19 cellular contexts compared by ENCODE assay signal in genomic region chr17:59190806-59191205, GRCh38. TPM values are rescaled to one million over a fixed set of nuclear protein-coding genes. Genes with fewer than 3 reads are reported as not detected.
A peak's percentile ranks its signal among the peaks of the same experiment; 100 is the strongest.
DNase-seq lines count a peak whose midpoint lies in the region; ATAC-seq and TF ChIP-seq lines count a peak whose summit lies in the region.
"Had no signal": no experiment of that assay in that cellular context is flagged by ENCODE, and none has a peak within 500 bp of the region (broad histone marks: within the 10 kb centered on the region; RNA-seq: fewer than 3 reads in every experiment).

No MANE protein-coding gene starts in this region.

- no peak overlapping the region for H4K91ac ChIP-seq in trophoblast cell (ENCODE audit: low read depth, low read length)

- no peak overlapping the region for H2BK12ac ChIP-seq in trophoblast cell (ENCODE audit: low read length)

- peaks cover 75 to 89% of the 10 kb centered on the region in 2 experiments for H3K36me3 ChIP-seq in HEK293 (ENCODE audit: control insufficient read depth in 2 of 2, insufficient read depth in 1 of 2, low read length in 2 of 2)
- H3K36me3 ChIP-seq in endodermal cell (ENCODE audit: control insufficient read depth, insufficient read depth, low read length) = peaks cover 74% of the 10 kb centered on the region
- peaks cover 18 to 25% of the 10 kb centered on the region in 2 experiments for H3K36me3 ChIP-seq in trophoblast cell (ENCODE audit: control insufficient read depth in 1 of 2, insufficient read depth in 2 of 2, low read length in 2 of 2)

- no peak overlapping the region for H3K18ac ChIP-seq in trophoblast cell (ENCODE audit: low read length)

- CTCF ChIA-PET in HEK293 (lab: Yijun Ruan, JAX) = interaction anchor here (0.6 kb wide), 1 partner anchor 144 kb away, joined by 5 read pairs; no protein-coding TSS in a partner anchor

- H3K4ac ChIP-seq in trophoblast cell (ENCODE audit: low read depth, low read length) = no peak overlapping the region

- H3K4me3 ChIP-seq in HEK293 (ENCODE audit: low read depth, low read length) (no peak overlapping the region), endodermal cell (ENCODE audit: low read length) (no peak overlapping the region), trophoblast cell (ENCODE audit: low read depth, low read length) (no peak overlapping the region)
- H3K4me3 ChIP-seq: BLaER1, HAP-1 had no signal

- H3K27ac ChIP-seq in HEK293 (ENCODE audit: extremely low read depth, low read depth, low read length) (no peak overlapping the region), endodermal cell (ENCODE audit: low read depth, low read length) (no peak overlapping the region), trophoblast cell (ENCODE audit: low read depth, low read length) (no peak overlapping the region)
- H3K27ac ChIP-seq: 22Rv1, BLaER1, C4-2B had no signal

- H2BK5ac ChIP-seq in trophoblast cell (ENCODE audit: low read depth, low read length, poor library complexity) = peak overlapping the region; percentile 31

- H3K9me3 ChIP-seq in HEK293 (ENCODE audit: control insufficient read depth, insufficient read depth, low read depth, low read length) (no peaks in the 10 kb centered on the region), endodermal cell (ENCODE audit: control insufficient read depth, low read length) (peaks cover 7% of the 10 kb centered on the region), trophoblast cell (ENCODE audit: insufficient read depth, low read depth, low read length) (no peaks in the 10 kb centered on the region)
- H3K9me3 ChIP-seq: BLaER1, Caco-2, HAP-1 had no signal

- H3K14ac ChIP-seq in trophoblast cell (ENCODE audit: low read length) = no peak overlapping the region

- H3K23ac ChIP-seq in trophoblast cell (ENCODE audit: low read length) = no peak overlapping the region

- POLR2A ChIA-PET in HEK293 (lab: Yijun Ruan, JAX) = interaction anchor here (0.7 kb wide), 1 partner anchor 37 kb away, joined by 3 read pairs; no protein-coding TSS in a partner anchor

- no peak overlapping the region for H3K4me3 Mint-ChIP-seq in endodermal cell
- no peak overlapping the region for H3K4me3 Mint-ChIP-seq in activated T-cell treated with anti-CD3 and anti-CD28 coated beads, Interleukin-2, amount 50 U/mL, for 4 hours
- H3K4me3 Mint-ChIP-seq: B cell; CD4-positive, CD25-positive, alpha-beta regulatory T cell; CD8-positive, alpha-beta T cell had no signal

- H2AFZ ChIP-seq in trophoblast cell (ENCODE audit: insufficient read depth, low read length, poor library complexity) = no peak overlapping the region

- H3K27ac Mint-ChIP-seq in endodermal cell = peak overlapping the region; percentile 58
- H3K27ac Mint-ChIP-seq: B cell; CD8-positive, alpha-beta T cell had no signal

- no peak for ATAC-seq in activated T-cell treated with anti-CD3 and anti-CD28 coated beads, Interleukin-2, amount 50 U/mL, for 4 hours
- ATAC-seq: CD8-positive, alpha-beta T cell had no signal

- no peaks in the 10 kb centered on the region for H3K79me1 ChIP-seq in trophoblast cell (ENCODE audit: low read length)

- no peaks in the 10 kb centered on the region for H3K79me2 ChIP-seq in trophoblast cell (ENCODE audit: control insufficient read depth, insufficient read depth, low read length, poor library complexity)

- no peak overlapping the region for H4K8ac ChIP-seq in trophoblast cell (ENCODE audit: low read depth, low read length)

- H3K4me1 Mint-ChIP-seq in endodermal cell = no peaks in the 10 kb centered on the region
- H3K4me1 Mint-ChIP-seq in activated T-cell treated with anti-CD3 and anti-CD28 coated beads, Interleukin-2, amount 50 U/mL, for 4 hours (ENCODE audit: low read depth) = no peaks in the 10 kb centered on the region
- H3K4me1 Mint-ChIP-seq: CD4-positive, CD25-positive, alpha-beta regulatory T cell had no signal

- H3K9me3 Mint-ChIP-seq in endodermal cell = no peaks in the 10 kb centered on the region
- H3K9me3 Mint-ChIP-seq in activated T-cell treated with anti-CD3 and anti-CD28 coated beads, Interleukin-2, amount 50 U/mL, for 4 hours = no peaks in the 10 kb centered on the region
- H3K9me3 Mint-ChIP-seq: CD8-positive, alpha-beta T cell had no signal

- H4K12ac ChIP-seq in trophoblast cell (ENCODE audit: low read depth, low read length) = peak overlapping the region; percentile 44

- H3K27me3 ChIP-seq in endodermal cell (ENCODE audit: control insufficient read depth, insufficient read depth, low read length, poor library complexity, severe bottlenecking) (no peaks in the 10 kb centered on the region), trophoblast cell (ENCODE audit: insufficient read depth, low read length) (no peaks in the 10 kb centered on the region)
- H3K27me3 ChIP-seq: BLaER1 had no signal

- WGBS in endodermal cell (ENCODE audit: insufficient coverage in 1 of 2, insufficient read length in 1 of 2), 2 experiments = 100% methylated on average over 1 to 2 of the region's 2 CpGs
- no CpG with 5 or more reads among the region's 2 CpGs for WGBS in trophoblast cell (ENCODE audit: extremely low coverage, insufficient coverage, insufficient read length)

- TF ChIP-seq CTCF in HEK293 (tag by site-specific recombination; IDR thresholded peaks at IDR 0.05) (no peak), endodermal cell (conservative IDR thresholded peaks at IDR 0.05) (no peak)

- H2BK120ac ChIP-seq in trophoblast cell (ENCODE audit: insufficient read depth, low read length, poor library complexity) = peak overlapping the region; percentile 38

- H3K4me1 ChIP-seq in HEK293 (ENCODE audit: control insufficient read depth, insufficient read depth, low read length) (no peaks in the 10 kb centered on the region), endodermal cell (ENCODE audit: control insufficient read depth, insufficient read depth, low read length) (no peaks in the 10 kb centered on the region), trophoblast cell (ENCODE audit: control insufficient read depth in 1 of 2, insufficient read depth in 2 of 2, low read length in 2 of 2) (no peaks in the 10 kb centered on the region)
- H3K4me1 ChIP-seq: BLaER1, Caco-2, HAP-1 had no signal

- no peak overlapping the region for H3K4me2 ChIP-seq in trophoblast cell (ENCODE audit: low read length)
- H3K4me2 ChIP-seq: BLaER1 had no signal

- no peaks in the 10 kb centered on the region for H3K27me3 Mint-ChIP-seq in endodermal cell (ENCODE audit: insufficient read depth)
- no peaks in the 10 kb centered on the region for H3K27me3 Mint-ChIP-seq in activated T-cell treated with anti-CD3 and anti-CD28 coated beads, Interleukin-2, amount 50 U/mL, for 4 hours (ENCODE audit: low read depth)
- H3K27me3 Mint-ChIP-seq: B cell; CD4-positive, CD25-positive, alpha-beta regulatory T cell had no signal

- H3K9ac ChIP-seq in endodermal cell (ENCODE audit: extremely low read depth, low read length, poor library complexity, severe bottlenecking) (no peak overlapping the region), trophoblast cell (ENCODE audit: low read length) (no peak overlapping the region)
- H3K9ac ChIP-seq: BLaER1 had no signal

- no peak for DNase-seq in endodermal cell
- peak; percentile 32 for DNase-seq in kidney tubule cell (ENCODE audit: low spot score)
- DNase-seq in trophoblast cell = peak in 1 of 2 donors; percentile 29
- no peak for DNase-seq in kidney glomerular epithelial cell (lab: John Stamatoyannopoulos, UW)
- DNase-seq in activated T-cell treated with anti-CD3 and anti-CD28 coated beads, Interleukin-2, amount 50 U/mL, for 4 hours = no peak
- no peak for DNase-seq in anterior cingulate cortex (lab: John Stamatoyannopoulos, UW)
- no peak for DNase-seq in KG1 (lab: John Stamatoyannopoulos, UW)
- DNase-seq: Caco-2; CD4-positive, CD25-positive, alpha-beta regulatory T cell; CD8-positive, alpha-beta T cell; DMS153; DND-41; GOT3 had no signal

- H3K36me3 Mint-ChIP-seq in endodermal cell (ENCODE audit: low read depth) = peaks cover 57% of the 10 kb centered on the region
- no peaks in the 10 kb centered on the region for H3K36me3 Mint-ChIP-seq in activated T-cell treated with anti-CD3 and anti-CD28 coated beads, Interleukin-2, amount 50 U/mL, for 4 hours (ENCODE audit: insufficient read depth)
- H3K36me3 Mint-ChIP-seq: CD4-positive, CD25-positive, alpha-beta regulatory T cell; CD8-positive, alpha-beta T cell had no signal

- H2AK5ac ChIP-seq in trophoblast cell (ENCODE audit: low read length) = no peak overlapping the region

TF ChIP-seq in HEK293, 187 proteins besides CTCF, POLR2A, EP300 and RAD21:
- TF ChIP-seq TRIM28 (IDR thresholded peaks at IDR 0.05; ENCODE audit: borderline replicate concordance, low read length) = no peak
- no peak for TF ChIP-seq ZNF626 (tag by site-specific recombination; IDR thresholded peaks at IDR 0.05)
- TF ChIP-seq ZSCAN16 (tag by site-specific recombination; IDR thresholded peaks at IDR 0.05) = no peak
- peak; percentile 33; the same call in 1 of the 2 replicates for TF ChIP-seq ZBTB17 (tag by site-specific recombination; IDR thresholded peaks at IDR 0.05)
- TF ChIP-seq ZNF707 (tag by site-specific recombination; IDR thresholded peaks at IDR 0.05) = no peak

RNA-seq across cellular contexts. Expression of gene SMG8, which starts 19.0 kb away (rescaled TPM):
- 10 to 100 TPM; 22.5 to 24.0 TPM for total RNA-seq in endodermal cell
- polyA plus RNA-seq in endodermal cell (2013, experiment 1 of 2) = 21.1 TPM
- polyA plus RNA-seq in endodermal cell (2013, experiment 2 of 2) = 19.5 TPM
- 27.1 and 29.0 TPM in 2 replicates for polyA plus RNA-seq in trophoblast cell (2013)
- 10 to 100 TPM; 21.1 to 23.0 (median 21.5) TPM for total RNA-seq in activated T-cell treated with anti-CD3 and anti-CD28 coated beads, Interleukin-2, amount 50 U/mL, for 4 hours

RNA-seq across cellular contexts. Expression of gene GDPD1, which starts 29.5 kb away (rescaled TPM):
- 10 to 100 TPM; 23.2 to 42.1 TPM for total RNA-seq in endodermal cell
- 13.6 TPM for polyA plus RNA-seq in endodermal cell (2013, experiment 1 of 2)
- 12.4 TPM for polyA plus RNA-seq in endodermal cell (2013, experiment 2 of 2)
- polyA plus RNA-seq in trophoblast cell (2013) = 4.4 and 4.9 TPM in 2 replicates
- 1 to 10 TPM in 2 of 3 donors, under 1 TPM in 1; 0.84 to 1.2 (median 1.1) TPM for total RNA-seq in activated T-cell treated with anti-CD3 and anti-CD28 coated beads, Interleukin-2, amount 50 U/mL, for 4 hours

RNA-seq across cellular contexts. Expression of gene PRR11, which starts 35.3 kb away (rescaled TPM):
- total RNA-seq in endodermal cell = 10 to 100 TPM; 52.5 to 58.5 TPM
- polyA plus RNA-seq in endodermal cell (2013, experiment 1 of 2) = 78.6 TPM
- polyA plus RNA-seq in endodermal cell (2013, experiment 2 of 2) = 79.7 TPM
- polyA plus RNA-seq in trophoblast cell (2013) = 66.2 and 70.5 TPM in 2 replicates
- total RNA-seq in activated T-cell treated with anti-CD3 and anti-CD28 coated beads, Interleukin-2, amount 50 U/mL, for 4 hours = 1 to 10 TPM; 1.8 to 2.3 (median 1.8) TPM

RNA-seq across cellular contexts. Expression of gene SKA2, which starts 35.8 kb away (rescaled TPM):
- total RNA-seq in endodermal cell = 10 to 100 TPM; 62.4 to 67.3 TPM
- 139 TPM for polyA plus RNA-seq in endodermal cell (2013, experiment 1 of 2)
- 136 TPM for polyA plus RNA-seq in endodermal cell (2013, experiment 2 of 2)
- polyA plus RNA-seq in trophoblast cell (2013) = 172 and 189 TPM in 2 replicates
- 10 to 100 TPM; 30.9 to 35.5 (median 33.4) TPM for total RNA-seq in activated T-cell treated with anti-CD3 and anti-CD28 coated beads, Interleukin-2, amount 50 U/mL, for 4 hours

Comparison
In these comparisons a context has a peak if more than half of its experiments do, and no peak if none do; other contexts are left out.
1. RNA of gene GDPD1, which starts 29.5 kb away (total RNA-seq): 23.2 to 42.1 TPM in endodermal cell; 0.84 to 1.2 TPM in activated T-cell treated with anti-CD3 and anti-CD28 coated beads, Interleukin-2, amount 50 U/mL, for 4 hours; every median in the first group is over 10 times any median in the second.
2. RNA of gene PRR11, which starts 35.3 kb away (total RNA-seq): 52.5 to 58.5 TPM in endodermal cell; 1.8 to 2.3 TPM in activated T-cell treated with anti-CD3 and anti-CD28 coated beads, Interleukin-2, amount 50 U/mL, for 4 hours; every median in the first group is over 10 times any median in the second.